16 cellular contexts compared by ENCODE assay signal in the genomic region with DNA sequence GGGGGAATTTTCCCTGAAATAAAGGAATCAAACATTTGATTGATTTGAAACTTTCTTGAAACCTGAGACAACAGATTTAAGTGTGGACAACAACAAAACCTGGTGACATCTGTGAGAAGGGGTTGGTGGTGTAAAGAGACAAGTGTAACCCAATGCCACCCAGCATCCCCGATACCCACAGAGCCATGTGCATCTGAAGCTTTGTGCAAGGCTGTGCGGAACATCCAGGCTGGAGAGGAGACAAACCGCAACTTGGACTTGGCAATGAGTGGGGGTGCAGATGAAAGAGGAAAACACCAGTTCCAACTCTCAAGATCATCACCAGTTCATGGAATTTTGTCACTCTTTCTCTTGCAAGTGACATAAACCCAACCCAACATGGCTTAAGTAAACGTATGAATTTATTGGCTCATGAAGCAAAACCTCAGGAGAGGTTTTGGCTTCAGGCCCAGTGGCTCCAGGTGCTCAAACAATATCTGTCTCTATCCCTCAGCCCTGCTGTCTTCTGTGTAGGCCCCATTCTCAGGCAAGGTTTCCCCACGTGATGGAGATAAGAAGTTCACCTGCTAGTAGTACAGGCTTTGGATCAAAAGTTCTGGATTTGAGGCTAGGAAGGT. TPM values are rescaled to one million over a fixed set of nuclear protein-coding genes. Genes with fewer than 3 reads are reported as not detected.
DNase-seq lines count a peak whose midpoint lies in the region; ATAC-seq and TF ChIP-seq lines count a peak whose summit lies in the region.
"Had no signal": no experiment of that assay in that cellular context is flagged by ENCODE, and none has a peak within 500 bp of the region (broad histone marks: within the 10 kb centered on the region; RNA-seq: fewer than 3 reads in every experiment).

No MANE protein-coding gene starts in this region.

- POLR2A ChIA-PET in HEK293T (lab: Yijun Ruan, JAX) = no interaction called here

- no peak for ATAC-seq in stimulated activated effector memory CD8-positive, alpha-beta T cell treated with anti-CD3 and anti-CD28 coated beads, Interleukin-12 subunit alpha, Interleukin-12 subunit beta, amount 100 ng/mL, for 72 hours
- no peak for ATAC-seq in left lobe of liver

- no peak overlapping the region for H3K4me3 Mint-ChIP-seq in stimulated activated effector memory CD8-positive, alpha-beta T cell treated with anti-CD3 and anti-CD28 coated beads, Interleukin-12 subunit alpha, Interleukin-12 subunit beta, amount 100 ng/mL, for 72 hours
- H3K4me3 Mint-ChIP-seq: activated naive CD8-positive, alpha-beta T cell; activated T-cell treated with anti-CD3 and anti-CD28 coated beads, Interleukin-2, amount 50 U/mL, for 24 hours; CD8-positive, alpha-beta memory T cell; dendritic cell treated with granulocyte-macrophage colony-stimulating factor and Interleukin-4, amounts not matched to agents 40 ng/mL and 50 ng/mL, for 4 days had no signal

- no peaks in the 10 kb centered on the region for H3K4me1 Mint-ChIP-seq in stimulated activated effector memory CD8-positive, alpha-beta T cell treated with anti-CD3 and anti-CD28 coated beads, Interleukin-12 subunit alpha, Interleukin-12 subunit beta, amount 100 ng/mL, for 72 hours
- H3K4me1 Mint-ChIP-seq: CD8-positive, alpha-beta memory T cell had no signal

- peak; percentile 96 for DNase-seq in DMS79 (lab: John Stamatoyannopoulos, UW)
- peak; percentile 99 for DNase-seq in NCI-H146 (lab: John Stamatoyannopoulos, UW)
- peak; percentile 100 for DNase-seq in NCI-H510A treated with DMSO at 0.1 percent for 48 hours (lab: John Stamatoyannopoulos, UW)
- peak; percentile 38 for DNase-seq in left kidney (ENCODE audit: low read depth, low spot score)
- DNase-seq in stimulated activated effector memory CD8-positive, alpha-beta T cell treated with anti-CD3 and anti-CD28 coated beads, Interleukin-12 subunit alpha, Interleukin-12 subunit beta, amount 100 ng/mL, for 72 hours (ENCODE audit: low spot score in 2 of 2) = no peak
- DNase-seq in HEK293T (ENCODE audit: extremely low spot score) = no peak
- no peak for DNase-seq in activated CD4-positive, alpha-beta T cell treated with anti-CD3 and anti-CD28 coated beads for 1 hour
- DNase-seq in left lobe of liver (ENCODE audit: low spot score) = no peak
- DNase-seq: activated CD4-positive, alpha-beta T cell treated with anti-CD3 and anti-CD28 coated beads, Interleukin-2, amount 50 U/mL, for 48 hours; activated T-cell treated with anti-CD3 and anti-CD28 coated beads, Interleukin-2, amount 50 U/mL, for 24 hours; CD8-positive, alpha-beta memory T cell; NCI-H526; sigmoid colon had no signal

- H3K9me3 Mint-ChIP-seq in stimulated activated effector memory CD8-positive, alpha-beta T cell treated with anti-CD3 and anti-CD28 coated beads, Interleukin-12 subunit alpha, Interleukin-12 subunit beta, amount 100 ng/mL, for 72 hours = peaks cover 3% of the 10 kb centered on the region
- H3K9me3 Mint-ChIP-seq: activated T-cell treated with anti-CD3 and anti-CD28 coated beads, Interleukin-2, amount 50 U/mL, for 24 hours; dendritic cell treated with granulocyte-macrophage colony-stimulating factor and Interleukin-4, amounts not matched to agents 40 ng/mL and 50 ng/mL, for 4 days had no signal

- no peaks in the 10 kb centered on the region for H3K36me3 Mint-ChIP-seq in stimulated activated effector memory CD8-positive, alpha-beta T cell treated with anti-CD3 and anti-CD28 coated beads, Interleukin-12 subunit alpha, Interleukin-12 subunit beta, amount 100 ng/mL, for 72 hours
- H3K36me3 Mint-ChIP-seq: activated naive CD8-positive, alpha-beta T cell had no signal

- H3K27ac Mint-ChIP-seq in stimulated activated effector memory CD8-positive, alpha-beta T cell treated with anti-CD3 and anti-CD28 coated beads, Interleukin-12 subunit alpha, Interleukin-12 subunit beta, amount 100 ng/mL, for 72 hours = no peak overlapping the region
- H3K27ac Mint-ChIP-seq: activated naive CD8-positive, alpha-beta T cell; activated T-cell treated with anti-CD3 and anti-CD28 coated beads, Interleukin-2, amount 50 U/mL, for 24 hours; CD8-positive, alpha-beta memory T cell; dendritic cell treated with granulocyte-macrophage colony-stimulating factor and Interleukin-4, amounts not matched to agents 40 ng/mL and 50 ng/mL, for 4 days had no signal

- CTCF ChIA-PET in HEK293T (lab: Yijun Ruan, JAX) = no interaction called here

TF ChIP-seq in HEK293T, 16 proteins besides CTCF, POLR2A, EP300 and RAD21:
- no peak for TF ChIP-seq ELF4 (IDR thresholded peaks at IDR 0.05)
- TF ChIP-seq CTBP1 (IDR thresholded peaks at IDR 0.05; ENCODE audit: borderline replicate concordance) = no peak
- TF ChIP-seq NFRKB (IDR thresholded peaks at IDR 0.05) = no peak
- TF ChIP-seq, protein P1, sequence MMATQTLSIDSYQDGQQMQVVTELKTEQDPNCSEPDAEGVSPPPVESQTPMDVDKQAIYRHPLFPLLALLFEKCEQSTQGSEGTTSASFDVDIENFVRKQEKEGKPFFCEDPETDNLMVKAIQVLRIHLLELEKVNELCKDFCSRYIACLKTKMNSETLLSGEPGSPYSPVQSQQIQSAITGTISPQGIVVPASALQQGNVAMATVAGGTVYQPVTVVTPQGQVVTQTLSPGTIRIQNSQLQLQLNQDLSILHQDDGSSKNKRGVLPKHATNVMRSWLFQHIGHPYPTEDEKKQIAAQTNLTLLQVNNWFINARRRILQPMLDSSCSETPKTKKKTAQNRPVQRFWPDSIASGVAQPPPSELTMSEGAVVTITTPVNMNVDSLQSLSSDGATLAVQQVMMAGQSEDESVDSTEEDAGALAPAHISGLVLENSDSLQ (IDR thresholded peaks at IDR 0.05) = no peak
- no peak for TF ChIP-seq TARDBP (IDR thresholded peaks at IDR 0.05)
- TF ChIP-seq LEF1 (IDR thresholded peaks at IDR 0.05; ENCODE audit: borderline replicate concordance) = no peak
- no peak for TF ChIP-seq FOXA1 (IDR thresholded peaks at IDR 0.05)
- TF ChIP-seq FOXK2 (IDR thresholded peaks at IDR 0.05) = no peak
- no peak for TF ChIP-seq L3MBTL2 (conservative IDR thresholded peaks at IDR 0.05)
- no peak for TF ChIP-seq HDGF (IDR thresholded peaks at IDR 0.05; ENCODE audit: borderline replicate concordance)
- TF ChIP-seq FOXM1 (IDR thresholded peaks at IDR 0.05; ENCODE audit: borderline replicate concordance) = no peak
- no peak for TF ChIP-seq SP1 (IDR thresholded peaks at IDR 0.05)
- TF ChIP-seq ARNT (IDR thresholded peaks at IDR 0.05) = no peak
- TF ChIP-seq ZNF384 (IDR thresholded peaks at IDR 0.05) = no peak

RNA-seq across cellular contexts. Expression of a gene that starts 55.2 kb away (rescaled TPM):
- 4.6 TPM for total RNA-seq in left lobe of liver
- total RNA-seq: CD8-positive, alpha-beta memory T cell; omental fat pad had no signal

Comparison
In these comparisons a context has a peak if more than half of its experiments do, and no peak if none do; other contexts are left out.
1. DNase-seq: peak in DMS79 (single experiment), NCI-H146 (single experiment), NCI-H510A treated with DMSO at 0.1 percent for 48 hours (single experiment) and left kidney (single experiment); none in stimulated activated effector memory CD8-positive, alpha-beta T cell treated with anti-CD3 and anti-CD28 coated beads, Interleukin-12 subunit alpha, Interleukin-12 subunit beta, amount 100 ng/mL, for 72 hours (0 of 2), HEK293T (single experiment), activated CD4-positive, alpha-beta T cell treated with anti-CD3 and anti-CD28 coated beads for 1 hour (single experiment) and left lobe of liver (single experiment).